ENCODE assay signal across 8 cellular contexts in the genomic region with DNA sequence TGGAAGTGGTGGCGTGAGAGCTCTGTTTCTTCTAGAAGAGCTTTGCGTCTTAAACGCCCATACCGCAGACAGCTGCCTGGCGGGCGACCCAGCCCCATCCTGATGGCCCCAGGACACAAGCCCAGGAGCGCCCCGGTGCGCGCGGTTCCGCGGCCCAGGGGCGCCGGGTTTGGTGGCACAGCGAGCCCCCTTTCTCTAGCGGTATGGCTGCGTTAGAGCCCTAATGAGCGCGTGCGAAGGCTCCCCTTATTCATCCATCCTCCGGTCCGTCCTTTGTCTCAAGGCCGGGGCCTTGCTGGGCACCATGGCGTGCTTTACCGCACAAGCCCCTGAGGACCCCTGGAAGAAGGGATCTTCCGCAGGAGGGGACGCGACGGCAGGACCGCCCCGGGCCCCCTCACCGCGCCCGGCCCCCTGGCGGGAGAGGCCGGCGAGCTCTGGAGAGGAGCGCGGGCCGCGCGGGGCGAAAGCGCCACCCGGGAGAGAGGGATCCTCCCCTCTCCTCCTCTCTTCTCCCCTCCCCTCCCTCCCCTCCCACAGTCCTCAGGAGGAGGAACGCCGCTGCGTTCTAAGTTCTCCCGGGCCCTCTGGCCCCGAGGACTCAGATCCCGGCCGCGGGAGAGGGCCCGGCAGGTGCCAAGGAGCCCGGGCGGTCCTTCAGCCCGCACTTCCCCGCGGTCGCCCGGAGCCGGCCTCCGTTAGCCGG. TPM values are rescaled to one million over a fixed set of nuclear protein-coding genes. Genes with fewer than 3 reads are reported as not detected.
DNase-seq lines count a peak whose midpoint lies in the region; ATAC-seq and TF ChIP-seq lines count a peak whose summit lies in the region.

No MANE protein-coding gene starts in this region.

- peak overlapping the region; percentile 94 for H3K4me2 ChIP-seq in KMS-11

- peaks cover 2% of the 10 kb centered on the region for H3K36me3 Mint-ChIP-seq in progenitor cell of endocrine pancreas (ENCODE audit: insufficient read depth)

- no peaks in the 10 kb centered on the region for H3K9me3 ChIP-seq in ES-I3 (ENCODE audit: control insufficient read depth, insufficient read depth, low read length)
- no peaks in the 10 kb centered on the region for H3K9me3 ChIP-seq in adipocyte (ENCODE audit: control insufficient read depth, low read length)
- no peaks in the 10 kb centered on the region for H3K9me3 ChIP-seq in left ventricle myocardium inferior (replicated peaks)

- no peaks in the 10 kb centered on the region; the same call in 1 of the 2 replicates for H4K20me1 ChIP-seq in KMS-11 (ENCODE audit: insufficient read depth)

- DNase-seq in SKM-1 (lab: John Stamatoyannopoulos, UW; ENCODE audit: unreplicated experiment) (peak; percentile 45), adipocyte (ENCODE audit: low read depth) (peak; percentile 94), left ventricle myocardium inferior (peak; percentile 53), progenitor cell of endocrine pancreas (ENCODE audit: low spot score, unreplicated experiment) (peak; percentile 55), NCI-H128 (lab: John Stamatoyannopoulos, UW; ENCODE audit: unreplicated experiment) (no peak)

- H3K4me3 Mint-ChIP-seq in progenitor cell of endocrine pancreas (ENCODE audit: low read depth) = peak overlapping the region; percentile 76

- H3K4me1 Mint-ChIP-seq in progenitor cell of endocrine pancreas (ENCODE audit: low read depth) = peaks cover 24% of the 10 kb centered on the region

- H2AFZ ChIP-seq in KMS-11 (ENCODE audit: low read depth) = peak overlapping the region; percentile 78

- H3K27me3 ChIP-seq in KMS-11 (ENCODE audit: insufficient read depth, low read depth) = no peaks in the 10 kb centered on the region
- no peaks in the 10 kb centered on the region for H3K27me3 ChIP-seq in adipocyte (replicated peaks; ENCODE audit: control insufficient read depth, insufficient read depth, low read length)
- H3K27me3 ChIP-seq in left ventricle myocardium inferior (ENCODE audit: low read depth) = no peaks in the 10 kb centered on the region

- intact Hi-C loops in left ventricle myocardium inferior (cut with micrococcal nuclease) = no loop called here

- TF ChIP-seq CTCF in KMS-11 (conservative IDR thresholded peaks at IDR 0.05; ENCODE audit: low read depth, low read length) (peak; percentile 31; the same call in 1 of the 2 replicates), left ventricle myocardium inferior (IDR thresholded peaks at IDR 0.05; ENCODE audit: borderline replicate concordance) (peak; percentile 66), progenitor cell of endocrine pancreas (IDR thresholded peaks at IDR 0.05; ENCODE audit: unreplicated experiment) (peak; percentile 59)

- peak overlapping the region; percentile 81 for H3K27ac ChIP-seq in KMS-11
- H3K27ac ChIP-seq in left ventricle myocardium inferior (replicated peaks) = peak overlapping the region; percentile 92

- H3K36me3 ChIP-seq in ES-I3 (ENCODE audit: insufficient read depth, low read length) = no peaks in the 10 kb centered on the region
- H3K36me3 ChIP-seq in KMS-11 (ENCODE audit: insufficient read depth) = no peaks in the 10 kb centered on the region
- no peaks in the 10 kb centered on the region for H3K36me3 ChIP-seq in adipocyte (ENCODE audit: control insufficient read depth, insufficient read depth, low read length, severe bottlenecking)
- H3K36me3 ChIP-seq in left ventricle myocardium inferior = no peaks in the 10 kb centered on the region

- ATAC-seq in GM21717 (IDR thresholded peaks at IDR 0.05; ENCODE audit: unreplicated experiment) = peak; percentile 30

- peaks cover 22% of the 10 kb centered on the region; the same call in 1 of the 2 replicates for H3K79me2 ChIP-seq in KMS-11 (ENCODE audit: insufficient read depth, low read depth)

- H3K9me3 Mint-ChIP-seq in progenitor cell of endocrine pancreas (ENCODE audit: low read depth) = no peaks in the 10 kb centered on the region

- peaks cover 42% of the 10 kb centered on the region for H3K27me3 Mint-ChIP-seq in progenitor cell of endocrine pancreas

- H3K9ac ChIP-seq in ES-I3 (ENCODE audit: low read depth, low read length) (peak overlapping the region; percentile 70), KMS-11 (peak overlapping the region; percentile 91), adipocyte (ENCODE audit: low read length) (peak overlapping the region; percentile 91)

- peak overlapping the region; percentile 96 for H3K27ac Mint-ChIP-seq in progenitor cell of endocrine pancreas

- H3K4me1 ChIP-seq in ES-I3 (ENCODE audit: insufficient read depth, low read length) = no peaks in the 10 kb centered on the region
- H3K4me1 ChIP-seq in KMS-11 (ENCODE audit: low read depth, poor library complexity, severe bottlenecking) = peaks cover 43% of the 10 kb centered on the region
- peaks cover 20% of the 10 kb centered on the region for H3K4me1 ChIP-seq in adipocyte (ENCODE audit: control insufficient read depth, insufficient read depth, low read length)
- peaks cover 55% of the 10 kb centered on the region for H3K4me1 ChIP-seq in left ventricle myocardium inferior

- H3K4me3 ChIP-seq in KMS-11 (IDR thresholded peaks at IDR 0.05; ENCODE audit: insufficient read depth, low read depth, low read length) (peak overlapping the region; percentile 70), adipocyte (ENCODE audit: low read length) (peak overlapping the region; percentile 90), left ventricle myocardium inferior (peak overlapping the region; percentile 84)

RNA-seq across cellular contexts. Expression of a gene that starts 0.6 kb away (rescaled TPM):
- total RNA-seq in left ventricle myocardium inferior (13.2 TPM), progenitor cell of endocrine pancreas (12.5 and 14.6 TPM in 2 replicates)
